In the genomic region with DNA sequence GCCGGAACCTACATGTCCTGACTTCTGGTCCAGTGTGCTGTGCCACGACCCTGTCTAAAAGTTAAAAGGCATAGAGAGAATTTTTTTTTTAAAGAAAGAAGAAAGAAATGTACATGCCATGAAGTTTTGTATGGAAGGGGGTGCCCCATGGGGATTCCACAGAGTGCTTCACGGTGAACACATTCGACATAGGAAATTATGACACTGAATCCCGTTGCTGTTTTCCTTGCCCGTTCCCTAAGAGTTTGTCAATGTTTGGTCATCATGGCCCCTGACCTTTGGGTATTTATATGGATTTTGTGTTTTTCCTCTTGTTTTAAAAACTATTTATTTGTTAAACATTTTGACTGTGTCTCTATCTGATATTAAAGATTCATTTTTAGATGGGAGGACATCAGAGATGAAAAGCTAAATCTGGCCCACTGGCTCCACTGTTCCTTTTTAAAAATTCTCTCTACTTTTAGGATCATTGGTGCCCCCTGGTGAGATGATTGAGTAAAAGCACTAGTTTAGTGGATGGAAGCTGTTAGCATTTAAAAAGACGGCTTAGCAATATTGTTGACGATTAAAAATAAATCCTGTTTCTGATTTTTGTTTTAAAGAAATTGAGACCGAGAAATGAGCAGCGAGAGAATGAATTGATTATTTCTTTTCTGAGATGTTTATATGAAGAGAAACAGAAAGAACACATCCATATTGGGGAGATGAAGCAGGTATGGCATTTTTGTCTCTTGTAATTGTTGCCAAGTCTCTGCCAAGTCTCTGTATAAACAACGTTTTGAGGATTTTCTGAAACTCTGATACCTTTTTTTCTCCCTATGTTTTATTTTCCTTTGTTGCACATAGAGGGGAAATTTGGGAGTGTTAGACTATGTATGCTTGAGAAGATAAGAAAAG, we compare ENCODE assay signal across 8 cellular contexts.
A peak's percentile ranks its signal among the peaks of the same experiment; 100 is the strongest.
DNase-seq lines count a peak whose midpoint lies in the region; TF ChIP-seq lines count a peak whose summit lies in the region.

No MANE protein-coding gene starts in this region.

- H3K4me1 Mint-ChIP-seq in endodermal cell, result no peaks in the 10 kb centered on the region

- TF ChIP-seq CTCF in MM.1S (IDR thresholded peaks at IDR 0.05; ENCODE audit: low read length) (peak; percentile 73), endodermal cell (conservative IDR thresholded peaks at IDR 0.05) (peak; percentile 85)

- no peaks in the 10 kb centered on the region for H3K9me2 ChIP-seq in MM.1S (replicated peaks; ENCODE audit: insufficient read depth, low read length)

- H3K4me3 Mint-ChIP-seq in endodermal cell, result no peak overlapping the region

- H3K27me3 Mint-ChIP-seq in endodermal cell (ENCODE audit: insufficient read depth), result no peaks in the 10 kb centered on the region

- H2AFZ ChIP-seq in MM.1S (ENCODE audit: low read length), result no peak overlapping the region

- H3K9ac ChIP-seq in MM.1S (ENCODE audit: low read length) (no peak overlapping the region), endodermal cell (ENCODE audit: extremely low read depth, low read length, poor library complexity, severe bottlenecking) (no peak overlapping the region)

- H3K36me3 ChIP-seq in MM.1S (replicated peaks; ENCODE audit: insufficient read depth, low read length), result no peaks in the 10 kb centered on the region
- H3K36me3 ChIP-seq in endodermal cell (ENCODE audit: control insufficient read depth, insufficient read depth, low read length), result peaks cover 30% of the 10 kb centered on the region

- 78 to 82% methylated on average over 10 to 11 of the region's 11 CpGs for WGBS in endodermal cell (ENCODE audit: insufficient coverage in 1 of 2, insufficient read length in 1 of 2), 2 experiments

- no peaks in the 10 kb centered on the region for H3F3A ChIP-seq in MM.1S (ENCODE audit: insufficient read depth, low read length)

- H3K9me3 Mint-ChIP-seq in endodermal cell, result no peaks in the 10 kb centered on the region

- H3K9me3 ChIP-seq in MM.1S (replicated peaks; ENCODE audit: insufficient read depth, low read length), result no peaks in the 10 kb centered on the region
- no peaks in the 10 kb centered on the region for H3K9me3 ChIP-seq in endodermal cell (ENCODE audit: control insufficient read depth, low read length)

- no peak overlapping the region for H3K27ac Mint-ChIP-seq in endodermal cell

- DNase-seq in stimulated activated CD4-positive, alpha-beta T cell treated with anti-CD3 and anti-CD28 coated beads, Interleukin-4, amount 100 ng/mL, for 24 hours, result peak; percentile 55
- DNase-seq in stimulated activated CD4-positive, alpha-beta T cell treated with anti-CD3 and anti-CD28 coated beads, Interleukin-12 subunit alpha, Interleukin-12 subunit beta, amount 100 ng/mL, for 4 hours, result no peak
- DNase-seq in MM.1S (peak; percentile 73), SHP77 treated with DMSO at 0.1 percent for 48 hours (lab: John Stamatoyannopoulos, UW) (peak; percentile 13), endodermal cell (no peak), mucosa of gallbladder (ENCODE audit: low spot score) (peak; percentile 68), NK-92 (lab: John Stamatoyannopoulos, UW; ENCODE audit: unreplicated experiment) (no peak)
- no peak for DNase-seq in NK-92 treated with Interleukin-12 subunit alpha and Interleukin-12 subunit beta, amount 100 ng/mL, for 24 hours (lab: John Stamatoyannopoulos, UW)

- no peak overlapping the region for H3K4me2 ChIP-seq in MM.1S (ENCODE audit: low read depth, low read length)

- no peaks in the 10 kb centered on the region for H4K20me1 ChIP-seq in MM.1S (ENCODE audit: insufficient read depth, low read length)

- no peaks in the 10 kb centered on the region for H3K79me2 ChIP-seq in MM.1S (ENCODE audit: low read length)

- H3K4me1 ChIP-seq in MM.1S (ENCODE audit: low read length) (no peaks in the 10 kb centered on the region), endodermal cell (ENCODE audit: control insufficient read depth, insufficient read depth, low read length) (no peaks in the 10 kb centered on the region)

- H3K36me3 Mint-ChIP-seq in endodermal cell (ENCODE audit: low read depth), result peaks cover 13% of the 10 kb centered on the region

- no peak overlapping the region for H3K4me3 ChIP-seq in MM.1S (ENCODE audit: low read length)
- H3K4me3 ChIP-seq in endodermal cell (ENCODE audit: low read length), result no peak overlapping the region

- H3K27me3 ChIP-seq in MM.1S (replicated peaks; ENCODE audit: insufficient read depth, low read length), result no peaks in the 10 kb centered on the region
- no peaks in the 10 kb centered on the region for H3K27me3 ChIP-seq in endodermal cell (ENCODE audit: control insufficient read depth, insufficient read depth, low read length, poor library complexity, severe bottlenecking)

- no peak overlapping the region for H3K27ac ChIP-seq in MM.1S (ENCODE audit: low read length)
- no peak overlapping the region for H3K27ac ChIP-seq in endodermal cell (ENCODE audit: low read depth, low read length)

Comparison
In these comparisons a context has a peak if more than half of its experiments do, and no peak if none do; other contexts are left out.
1. DNase-seq: peak in stimulated activated CD4-positive, alpha-beta T cell treated with anti-CD3 and anti-CD28 coated beads, Interleukin-4, amount 100 ng/mL, for 24 hours (single experiment), MM.1S (single experiment), SHP77 treated with DMSO at 0.1 percent for 48 hours (single experiment) and mucosa of gallbladder (single experiment); none in stimulated activated CD4-positive, alpha-beta T cell treated with anti-CD3 and anti-CD28 coated beads, Interleukin-12 subunit alpha, Interleukin-12 subunit beta, amount 100 ng/mL, for 4 hours (single experiment), endodermal cell (single experiment), NK-92 (single experiment) and NK-92 treated with Interleukin-12 subunit alpha and Interleukin-12 subunit beta, amount 100 ng/mL, for 24 hours (single experiment).